14 cellular contexts compared by ENCODE assay signal in the genomic region with DNA sequence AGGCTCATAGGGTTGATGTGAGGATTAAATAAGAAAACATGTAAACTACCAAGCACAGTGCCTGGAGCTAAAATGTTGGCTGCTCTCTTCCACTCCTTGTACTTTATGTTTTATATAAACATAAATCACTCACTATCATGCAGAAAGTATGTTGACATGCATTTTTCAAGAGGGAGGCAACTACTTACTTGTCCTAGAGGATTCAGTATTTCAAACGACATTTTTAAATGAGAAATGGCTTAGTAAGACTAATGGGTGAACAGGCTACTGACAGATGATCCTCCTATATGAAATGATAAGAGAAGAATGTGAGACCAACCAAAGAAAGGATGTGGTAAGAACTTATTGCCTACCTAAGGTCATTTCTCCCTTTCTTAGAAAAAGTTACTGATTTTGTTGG. TPM values are rescaled to one million over a fixed set of nuclear protein-coding genes. Genes with fewer than 3 reads are reported as not detected.
DNase-seq lines count a peak whose midpoint lies in the region; ATAC-seq lines count a peak whose summit lies in the region.
"Had no signal": no experiment of that assay in that cellular context is flagged by ENCODE, and none has a peak within 500 bp of the region (broad histone marks: within the 10 kb centered on the region; RNA-seq: fewer than 3 reads in every experiment).

No MANE protein-coding gene starts in this region.

- DNase-seq in A172 (ENCODE audit: low spot score) (peak; percentile 12), ELR (ENCODE audit: low read depth) (peak; percentile 43), T-helper 17 cell (no peak), fibroblast of gingiva (ENCODE audit: low read depth) (peak; percentile 34), NCI-H2107 (lab: John Stamatoyannopoulos, UW) (no peak), KBM-7 (no peak)
- DNase-seq in central memory CD4-positive, alpha-beta T cell: no peak
- DNase-seq: activated CD4-positive, alpha-beta T cell treated with anti-CD3 and anti-CD28 coated beads for 36 hours; left colon; stimulated activated CD4-positive, alpha-beta T cell treated with anti-CD3 and anti-CD28 coated beads, Interleukin-15, amount 100 ng/mL, for 24 hours had no signal

- ATAC-seq in T-helper 17 cell (no peak), GM21528 (IDR thresholded peaks at IDR 0.05; ENCODE audit: low FRiP score, unreplicated experiment) (no peak)
- ATAC-seq: activated CD4-positive, alpha-beta T cell treated with anti-CD3 and anti-CD28 coated beads for 36 hours; HCT116; left colon had no signal

- no peaks in the 10 kb centered on the region for H3K9me3 ChIP-seq in T-helper 17 cell (ENCODE audit: control insufficient read depth, low read length, poor library complexity, severe bottlenecking)
- H3K9me3 ChIP-seq: prostate gland had no signal

- in situ Hi-C loops in KBM-7 (cut with MboI; ENCODE audit: low pct_unique_long_range_greater_than_20kb, low sequenced_read_pairs): no loop called here

- peaks cover 14% of the 10 kb centered on the region for H3K4me1 Mint-ChIP-seq in T-helper 17 cell

- peak overlapping the region; percentile 75 for H3K27ac Mint-ChIP-seq in T-helper 17 cell
- H3K27ac Mint-ChIP-seq: activated CD4-positive, alpha-beta T cell treated with anti-CD3 and anti-CD28 coated beads for 36 hours; B cell had no signal

- no peak overlapping the region for H3K4me3 Mint-ChIP-seq in T-helper 17 cell
- H3K4me3 Mint-ChIP-seq: activated CD4-positive, alpha-beta T cell treated with anti-CD3 and anti-CD28 coated beads for 36 hours; B cell had no signal

- H3K27me3 Mint-ChIP-seq in T-helper 17 cell: no peaks in the 10 kb centered on the region
- H3K27me3 Mint-ChIP-seq: activated CD4-positive, alpha-beta T cell treated with anti-CD3 and anti-CD28 coated beads for 36 hours; B cell had no signal

- H3K36me3 Mint-ChIP-seq in T-helper 17 cell (ENCODE audit: low read depth): peaks cover 1% of the 10 kb centered on the region

RNA-seq across cellular contexts. Expression of a gene that starts 21.0 kb away (rescaled TPM):
- 15.9 and 17.7 TPM in 2 replicates for total RNA-seq in A172 (2014; rRNA removed; shearing (Covaris generic))
- total RNA-seq in T-helper 17 cell: 10 to 100 TPM; 35.4 to 43.6 TPM

RNA-seq across cellular contexts. Expression of a gene that starts 48.4 kb away (rescaled TPM):
- 33.1 and 40.7 TPM in 2 replicates for total RNA-seq in A172 (2014; rRNA removed; shearing (Covaris generic))
- total RNA-seq in T-helper 17 cell: 10 to 100 TPM; 15.2 to 18.2 TPM

RNA-seq across cellular contexts. Expression of a gene that starts 49.4 kb away (rescaled TPM):
- total RNA-seq in A172 (2014; rRNA removed; shearing (Covaris generic)): 103 and 115 TPM in 2 replicates
- 10 to 100 TPM; 13.7 to 16.3 TPM for total RNA-seq in T-helper 17 cell

RNA-seq across cellular contexts. Expression of a gene that starts 52.6 kb away (rescaled TPM):
- 184 and 205 TPM in 2 replicates for total RNA-seq in A172 (2014; rRNA removed; shearing (Covaris generic))
- total RNA-seq in T-helper 17 cell: 10 to 100 TPM; 32.4 to 32.9 TPM

Comparison
In these comparisons a context has a peak if more than half of its experiments do, and no peak if none do; other contexts are left out.
1. DNase-seq: peak in A172 (single experiment), ELR (single experiment) and fibroblast of gingiva (single experiment); none in T-helper 17 cell (0 of 3), central memory CD4-positive, alpha-beta T cell (single experiment), NCI-H2107 (single experiment) and KBM-7 (single experiment).